8 cellular contexts compared by ENCODE assay signal in the genomic region with DNA sequence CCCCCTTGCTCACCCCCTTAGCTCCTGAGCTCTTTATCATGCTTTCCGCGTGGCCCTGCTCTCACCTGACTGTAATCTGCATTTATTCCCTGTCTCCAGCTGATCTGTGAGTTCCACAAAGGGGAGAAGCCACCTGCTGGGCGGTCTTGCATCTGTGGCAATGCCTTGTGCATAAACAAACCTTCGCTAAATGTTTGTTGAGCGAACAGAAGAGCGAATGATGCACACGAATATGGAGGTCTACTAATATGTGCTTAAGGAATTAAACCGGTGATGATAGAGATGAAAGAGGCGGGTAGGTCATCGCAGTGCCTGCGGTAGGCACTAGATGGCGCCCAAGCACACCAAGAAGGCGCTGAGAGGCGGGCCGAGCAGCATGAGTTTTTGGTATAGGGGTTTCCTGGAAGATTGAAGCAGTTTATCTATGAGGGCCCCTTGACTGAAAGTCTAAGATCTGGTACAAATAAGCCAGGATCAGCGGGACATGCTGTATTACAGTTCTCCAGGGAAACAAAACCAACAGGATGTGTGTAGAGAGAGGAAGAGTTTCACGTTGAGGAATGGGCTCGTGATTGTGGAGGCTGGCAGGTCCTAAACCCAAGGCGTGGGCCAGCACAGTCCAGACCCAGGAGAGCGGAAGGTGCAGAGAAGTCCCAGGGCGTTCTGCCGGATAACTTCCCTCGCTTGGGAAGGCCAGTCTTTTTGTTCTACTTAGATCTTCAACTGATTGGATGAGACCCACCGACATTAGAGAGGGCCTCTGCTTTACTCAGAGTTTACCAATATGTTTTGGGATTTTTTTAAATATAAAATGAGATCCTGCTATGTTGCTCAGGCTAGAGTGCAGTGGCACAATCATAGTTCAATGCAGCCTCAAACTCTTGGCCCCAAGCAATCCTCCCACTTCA. TPM values are rescaled to one million over a fixed set of nuclear protein-coding genes. Genes with fewer than 3 reads are reported as not detected.
DNase-seq lines count a peak whose midpoint lies in the region; ATAC-seq, FAIRE-seq and TF ChIP-seq lines count a peak whose summit lies in the region.

No MANE protein-coding gene starts in this region.

- H3K4me2 ChIP-seq in MM.1S (ENCODE audit: low read depth, low read length): peak overlapping the region; percentile 35; the same call in 1 of the 2 replicates

- H3K9ac ChIP-seq in MM.1S (ENCODE audit: low read length): no peak overlapping the region

- TF ChIP-seq CTCF in BE2C (IDR thresholded peaks at IDR 0.05; ENCODE audit: low read depth, low read length): peak; percentile 98
- peak; percentile 82 for TF ChIP-seq CTCF in GM20000 (IDR thresholded peaks at IDR 0.05; ENCODE audit: extremely low read depth, missing control alignments)
- peak; percentile 99 for TF ChIP-seq CTCF in MM.1S (IDR thresholded peaks at IDR 0.05; ENCODE audit: low read length)

- H3K36me3 ChIP-seq in BE2C (no peaks in the 10 kb centered on the region), MM.1S (replicated peaks; ENCODE audit: insufficient read depth, low read length) (no peaks in the 10 kb centered on the region)

- H3K9me3 ChIP-seq in BE2C (no peaks in the 10 kb centered on the region), MM.1S (replicated peaks; ENCODE audit: insufficient read depth, low read length) (no peaks in the 10 kb centered on the region)

- H3K4me1 ChIP-seq in BE2C (no peaks in the 10 kb centered on the region), MM.1S (ENCODE audit: low read length) (peaks cover 5% of the 10 kb centered on the region; the same call in 1 of the 2 replicates)

- ATAC-seq in left ventricle myocardium superior: peak; percentile 80

- H3K27me3 ChIP-seq in BE2C (no peaks in the 10 kb centered on the region), MM.1S (replicated peaks; ENCODE audit: insufficient read depth, low read length) (no peaks in the 10 kb centered on the region)

- H3K27ac ChIP-seq in MM.1S (ENCODE audit: low read length): no peak overlapping the region

- peak overlapping the region; percentile 70 for H3K4me3 ChIP-seq in BE2C (ENCODE audit: low read depth, low read length)
- H3K4me3 ChIP-seq in MM.1S (ENCODE audit: low read length): no peak overlapping the region

- H2AFZ ChIP-seq in MM.1S (ENCODE audit: low read length): peak overlapping the region; percentile 22; the same call in 1 of the 2 replicates

- intact Hi-C loops in left ventricle myocardium superior (cut with micrococcal nuclease): loop anchor here (5.0 kb wide), 1 partner anchor 607 kb away; no protein-coding TSS in a partner anchor
- intact Hi-C loops in posterior vena cava (cut with DNase I): loop anchor here in 1 of 2 donors (5.0 kb wide), 1 partner anchor 597 kb away; no protein-coding TSS in a partner anchor

- DNase-seq in BE2C (peak; percentile 82), GM20000 (ENCODE audit: low spot score) (peak; percentile 77), MM.1S (peak; percentile 80), SW480 (ENCODE audit: low spot score) (peak; percentile 44), left ventricle myocardium superior (peak; percentile 86), posterior vena cava (ENCODE audit: low spot score) (peak; percentile 93), urothelium cell line (ENCODE audit: low spot score) (peak; percentile 69)
- DNase-seq in activated naive CD8-positive, alpha-beta T cell treated with anti-CD3 and anti-CD28 coated beads, Interleukin-2, amount 50 U/mL, for 16 hours (ENCODE audit: low read depth, low spot score): peak; percentile 64

- no peaks in the 10 kb centered on the region for H4K20me1 ChIP-seq in MM.1S (ENCODE audit: insufficient read depth, low read length)

- H3F3A ChIP-seq in MM.1S (ENCODE audit: insufficient read depth, low read length): no peaks in the 10 kb centered on the region

- no peaks in the 10 kb centered on the region for H3K79me2 ChIP-seq in MM.1S (ENCODE audit: low read length)

- no peaks in the 10 kb centered on the region for H3K9me2 ChIP-seq in MM.1S (replicated peaks; ENCODE audit: insufficient read depth, low read length)

- FAIRE-seq in urothelium cell line (lab: Jason Lieb, UNC): no peak

RNA-seq across cellular contexts. Expression of a gene that starts 34.7 kb away (rescaled TPM):
- polyA plus RNA-seq in BE2C (2012; ENCODE audit: insufficient read depth, insufficient read length, low read depth): 206 TPM
- total RNA-seq in left ventricle myocardium superior (95.8 TPM), posterior vena cava (10 to 100 TPM; 75.4 to 86.2 TPM)
